In the genomic region with DNA sequence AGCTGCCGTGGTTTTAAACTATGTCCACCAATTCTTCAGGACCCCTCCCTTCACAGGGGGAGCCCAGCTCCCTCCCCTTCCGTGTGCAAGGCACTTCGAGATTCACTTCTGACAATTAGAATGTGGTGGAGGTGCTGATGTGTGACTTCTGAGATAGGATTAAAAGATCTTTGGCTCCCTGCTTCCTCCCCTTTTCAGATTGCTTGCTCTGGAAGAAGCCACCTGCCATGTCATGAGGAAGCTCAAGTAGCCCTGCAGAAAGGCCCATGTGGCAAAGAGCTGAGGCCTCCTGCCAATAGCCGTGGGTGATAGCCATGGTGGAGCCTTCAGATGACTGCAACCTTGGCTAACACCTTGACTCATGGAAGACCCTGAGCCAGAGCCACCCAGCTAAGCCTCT, we compare ENCODE assay signal across 8 cellular contexts.
"Had no signal": no experiment of that assay in that cellular context is flagged by ENCODE, and none has a peak within 500 bp of the region (broad histone marks: within the 10 kb centered on the region; RNA-seq: fewer than 3 reads in every experiment).

No MANE protein-coding gene starts in this region.

- DNase-seq: GDM1, GF-D8 had no signal

- H3K4me3 ChIP-seq: GM12878 had no signal

- FAIRE-seq: G401.6, GM12878, GM12891, GM12892, GM18507, GM19239 had no signal
